Comparison of ENCODE assay signal across 1 cellular context in the genomic region with DNA sequence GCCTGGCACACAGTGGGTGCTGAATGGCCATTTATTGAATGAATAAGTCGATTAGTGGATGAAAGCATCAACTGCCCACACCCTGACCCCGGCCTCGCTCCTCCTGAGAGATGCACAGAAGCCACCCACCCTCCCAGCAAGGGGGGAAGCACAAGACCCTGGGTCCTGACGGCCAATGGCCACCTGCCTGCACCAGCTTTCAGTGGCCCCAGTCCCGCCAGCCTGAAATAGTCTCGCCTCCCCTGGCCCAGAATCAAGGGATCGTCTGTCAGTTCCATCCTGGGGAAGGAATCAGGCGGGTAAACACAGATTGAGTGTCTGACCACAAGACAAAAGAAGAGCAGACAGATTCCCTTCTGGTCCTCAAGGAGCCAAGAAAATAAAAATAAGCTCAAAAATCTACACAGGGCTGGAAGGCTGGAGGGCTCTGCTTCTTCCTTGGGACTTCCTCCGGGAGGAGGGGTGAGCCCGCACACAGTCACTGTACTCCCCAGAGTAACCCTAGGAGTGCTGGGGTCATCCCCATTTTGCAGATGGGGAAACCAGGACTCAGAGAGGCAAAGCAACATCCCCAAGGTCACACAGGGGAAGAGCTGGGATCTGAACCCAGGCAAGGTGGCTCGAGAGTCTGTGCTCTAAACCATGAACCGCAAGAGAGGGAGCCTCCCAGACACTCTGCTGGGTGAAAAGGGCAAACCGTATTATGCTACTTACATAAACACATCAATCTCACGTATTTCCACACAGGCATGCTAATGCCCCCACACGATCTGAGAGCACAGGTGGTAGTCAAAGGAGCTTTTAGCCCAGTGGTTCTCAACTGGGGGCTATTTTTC.
TF ChIP-seq lines count a peak whose summit lies in the region.

No MANE protein-coding gene starts in this region.

TF ChIP-seq in HepG2, 621 proteins besides CTCF, POLR2A, EP300 and RAD21:
- TF ChIP-seq ZNF253 (CRISPR knock-in tag; IDR thresholded peaks at IDR 0.05; ENCODE audit: borderline replicate concordance) (no peak), FOXP1 (IDR thresholded peaks at IDR 0.05) (no peak), FOXP1 (CRISPR knock-in tag; IDR thresholded peaks at IDR 0.05) (no peak), ZNF589 (CRISPR knock-in tag; conservative IDR thresholded peaks at IDR 0.05) (no peak), ZNF768 (CRISPR knock-in tag; IDR thresholded peaks at IDR 0.05) (peak; percentile 71)
- TF ChIP-seq, protein P1, sequence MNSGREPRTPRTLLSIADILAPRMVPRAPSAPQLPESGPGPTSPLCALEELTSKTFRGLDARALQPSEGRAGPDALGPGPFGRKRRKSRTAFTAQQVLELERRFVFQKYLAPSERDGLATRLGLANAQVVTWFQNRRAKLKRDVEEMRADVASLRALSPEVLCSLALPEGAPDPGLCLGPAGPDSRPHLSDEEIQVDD (CRISPR knock-in tag; IDR thresholded peaks at IDR 0.05; ENCODE audit: borderline replicate concordance) = no peak
- TF ChIP-seq, protein P2, sequence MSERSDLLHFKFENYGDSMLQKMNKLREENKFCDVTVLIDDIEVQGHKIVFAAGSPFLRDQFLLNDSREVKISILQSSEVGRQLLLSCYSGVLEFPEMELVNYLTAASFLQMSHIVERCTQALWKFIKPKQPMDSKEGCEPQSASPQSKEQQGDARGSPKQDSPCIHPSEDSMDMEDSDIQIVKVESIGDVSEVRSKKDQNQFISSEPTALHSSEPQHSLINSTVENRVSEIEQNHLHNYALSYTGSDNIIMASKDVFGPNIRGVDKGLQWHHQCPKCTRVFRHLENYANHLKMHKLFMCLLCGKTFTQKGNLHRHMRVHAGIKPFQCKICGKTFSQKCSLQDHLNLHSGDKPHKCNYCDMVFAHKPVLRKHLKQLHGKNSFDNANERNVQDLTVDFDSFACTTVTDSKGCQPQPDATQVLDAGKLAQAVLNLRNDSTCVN (CRISPR knock-in tag; IDR thresholded peaks at IDR 0.05; ENCODE audit: borderline replicate concordance) = no peak
TF ChIP-seq in HepG2: peak in this region for 1.
